Comparison of ENCODE assay signal across 14 cellular contexts in genomic region chr2:215396595-215397313, GRCh38. TPM values are rescaled to one million over a fixed set of nuclear protein-coding genes. Genes with fewer than 3 reads are reported as not detected.
DNase-seq lines count a peak whose midpoint lies in the region; ATAC-seq and TF ChIP-seq lines count a peak whose summit lies in the region.
"Had no signal": no experiment of that assay in that cellular context is flagged by ENCODE, and none has a peak within 500 bp of the region (broad histone marks: within the 10 kb centered on the region; RNA-seq: fewer than 3 reads in every experiment).

No MANE protein-coding gene starts in this region.

- H3K27me3 Mint-ChIP-seq in MCF 10A (ENCODE audit: insufficient read depth, unreplicated experiment), result no peaks in the 10 kb centered on the region
- peaks cover 5% of the 10 kb centered on the region for H3K27me3 Mint-ChIP-seq in activated T-cell treated with anti-CD3 and anti-CD28 coated beads, Interleukin-2, amount 50 U/mL, for 4 hours (ENCODE audit: low read depth)

- CTCF ChIA-PET in MCF 10A (lab: Yijun Ruan, JAX), result interaction anchor here (0.6 to 1.2 kb wide), 7 partner anchors 15 to 565 kb away, joined by 3 to 4 read pairs (median 3); no protein-coding TSS in a partner anchor

- TF ChIP-seq EP300 in upper lobe of left lung (IDR thresholded peaks at IDR 0.05), result no peak

- H3K27ac ChIP-seq in breast epithelium, result no peak overlapping the region
- peak overlapping the region; percentile 68 for H3K27ac ChIP-seq in cardiac muscle cell
- no peak overlapping the region for H3K27ac ChIP-seq in upper lobe of left lung

- H3K4me3 Mint-ChIP-seq in MCF 10A (ENCODE audit: unreplicated experiment), result no peak overlapping the region
- H3K4me3 Mint-ChIP-seq in activated T-cell treated with anti-CD3 and anti-CD28 coated beads, Interleukin-2, amount 50 U/mL, for 4 hours, result no peak overlapping the region
- H3K4me3 Mint-ChIP-seq: GM23338 had no signal

- ATAC-seq in upper lobe of left lung (ENCODE audit: low FRiP score in 2 of 2) (peak; percentile 46 to 83), HG02938 (IDR thresholded peaks at IDR 0.05; ENCODE audit: unreplicated experiment) (no peak)
- no peak for ATAC-seq in activated T-cell treated with anti-CD3 and anti-CD28 coated beads, Interleukin-2, amount 50 U/mL, for 4 hours
- ATAC-seq: GM23338 had no signal

- TF ChIP-seq CTCF in MCF 10A (IDR thresholded peaks at IDR 0.05; ENCODE audit: unreplicated experiment) (no peak), breast epithelium (IDR thresholded peaks at IDR 0.05) (no peak), cardiac muscle cell (IDR thresholded peaks at IDR 0.05; ENCODE audit: low read depth, low read length) (no peak), upper lobe of left lung (IDR thresholded peaks at IDR 0.05) (no peak)

- H3K4me1 ChIP-seq in breast epithelium, result no peaks in the 10 kb centered on the region
- H3K4me1 ChIP-seq in cardiac muscle cell (ENCODE audit: low read depth), result peaks cover 10% of the 10 kb centered on the region
- peaks cover 0 to 14% (median 8%) of the 10 kb centered on the region in 4 donors for H3K4me1 ChIP-seq in upper lobe of left lung

- peaks cover 36% of the 10 kb centered on the region for H3K36me3 Mint-ChIP-seq in MCF 10A (ENCODE audit: insufficient read depth, unreplicated experiment)
- no peaks in the 10 kb centered on the region for H3K36me3 Mint-ChIP-seq in activated T-cell treated with anti-CD3 and anti-CD28 coated beads, Interleukin-2, amount 50 U/mL, for 4 hours (ENCODE audit: insufficient read depth)

- H3K4me3 ChIP-seq in breast epithelium (no peak overlapping the region), cardiac muscle cell (no peak overlapping the region), upper lobe of left lung (no peak overlapping the region)
- H3K4me3 ChIP-seq: GM23338 had no signal

- no peaks in the 10 kb centered on the region for H3K36me3 ChIP-seq in breast epithelium
- peaks cover 22% of the 10 kb centered on the region for H3K36me3 ChIP-seq in cardiac muscle cell
- peaks cover 5 to 39% (median 9%) of the 10 kb centered on the region in 4 donors for H3K36me3 ChIP-seq in upper lobe of left lung

- in situ Hi-C loops in SK-MEL-5 (cut with HindIII; ENCODE audit: low pct_unique_long_range_greater_than_20kb, low sequenced_read_pairs), result no loop called here

- H3K9me3 ChIP-seq in breast epithelium (no peaks in the 10 kb centered on the region), cardiac muscle cell (ENCODE audit: low read depth) (no peaks in the 10 kb centered on the region), upper lobe of left lung (no peaks in the 10 kb centered on the region)
- H3K9me3 ChIP-seq: SK-N-SH had no signal

- DNase-seq in MCF 10A (ENCODE audit: unreplicated experiment), result peak; percentile 75
- DNase-seq in breast epithelium (ENCODE audit: low spot score in 2 of 2), result no peak
- peak; percentile 48 for DNase-seq in SK-MEL-5 (ENCODE audit: low read depth, low spot score)
- DNase-seq in cardiac muscle cell (ENCODE audit: low read depth in 1 of 2, low spot score in 1 of 2), result peak in 1 of 2 donors; percentile 84
- DNase-seq in upper lobe of left lung, result no peak
- no peak for DNase-seq in activated T-cell treated with anti-CD3 and anti-CD28 coated beads, Interleukin-2, amount 50 U/mL, for 4 hours
- no peak for DNase-seq in T-helper 9 cell
- DNase-seq: 8988T; activated naive CD4-positive, alpha-beta T cell treated with Interleukin-2 at 50 U/mL for 16 hours; NCI-H446 treated with DMSO at 0.1 percent for 48 hours; SK-N-SH; stimulated activated CD4-positive, alpha-beta T cell treated with anti-CD3 and anti-CD28 coated beads, Interleukin-12 subunit alpha, Interleukin-12 subunit beta, amount 100 ng/mL, for 4 hours had no signal

- BruUV-seq in MCF 10A (replicated peaks; lab: Mats Ljungman, UMichigan), result no TSS peak

- H3K9me3 Mint-ChIP-seq in MCF 10A (ENCODE audit: unreplicated experiment), result no peaks in the 10 kb centered on the region
- H3K9me3 Mint-ChIP-seq in activated T-cell treated with anti-CD3 and anti-CD28 coated beads, Interleukin-2, amount 50 U/mL, for 4 hours, result no peaks in the 10 kb centered on the region

- TF ChIP-seq POLR2A in breast epithelium (IDR thresholded peaks at IDR 0.05) (no peak), upper lobe of left lung (IDR thresholded peaks at IDR 0.05) (no peak)

- POLR2A ChIA-PET in MCF 10A (lab: Yijun Ruan, JAX), result interaction anchor here (0.7 to 1.7 kb wide), 7 partner anchors 10 to 521 kb away, joined by 3 to 5 read pairs (median 4); no protein-coding TSS in a partner anchor

- no peak overlapping the region for H3K27ac Mint-ChIP-seq in MCF 10A (ENCODE audit: low read depth, unreplicated experiment)

- intact Hi-C loops in MCF 10A (cut with micrococcal nuclease), result loop anchor here (5.0 kb wide), 1 partner anchor 526 kb away; no protein-coding TSS in a partner anchor
- intact Hi-C loops in breast epithelium (cut with DNase I; ENCODE audit: low total_unique reads), result no loop called here

- 27 to 40% methylated on average over 2 of the region's 2 CpGs for WGBS in upper lobe of left lung, 2 donors

- H3K27me3 ChIP-seq in breast epithelium, result no peaks in the 10 kb centered on the region
- no peaks in the 10 kb centered on the region for H3K27me3 ChIP-seq in cardiac muscle cell
- H3K27me3 ChIP-seq in upper lobe of left lung, result no peaks in the 10 kb centered on the region

- peaks cover 7% of the 10 kb centered on the region for H3K4me1 Mint-ChIP-seq in MCF 10A (ENCODE audit: insufficient read depth, unreplicated experiment)
- H3K4me1 Mint-ChIP-seq in activated T-cell treated with anti-CD3 and anti-CD28 coated beads, Interleukin-2, amount 50 U/mL, for 4 hours (ENCODE audit: low read depth), result no peaks in the 10 kb centered on the region

RNA-seq across cellular contexts. Expression of gene FN1, which starts 39.1 kb away (rescaled TPM):
- total RNA-seq in MCF 10A (2022) (564 and 636 TPM in 2 replicates), breast epithelium (100 to 1,000 TPM in 2 of 3 donors, 10 to 100 TPM in 1; 74.9 to 295 (median 102) TPM), cardiac muscle cell (241 and 335 TPM in 2 replicates), upper lobe of left lung (1,000 to 10,000 TPM in 4 of 6 donors, 100 to 1,000 TPM in 2; 310 to 1,686 (median 1,133) TPM)
- total RNA-seq in SK-MEL-5 (2014; rRNA removed; shearing (Covaris generic)), result 424 and 551 TPM in 2 replicates
- polyA plus RNA-seq in SK-MEL-5 (2015; cell fraction: cytosol; rRNA removed), result 965 and 1,250 TPM in 2 replicates
- polyA plus RNA-seq in SK-MEL-5 (2015; cell fraction: nucleus; rRNA removed), result 921 and 1,069 TPM in 2 replicates
- 164 and 240 TPM in 2 replicates for polyA plus RNA-seq in cardiac muscle cell
- total RNA-seq in activated T-cell treated with anti-CD3 and anti-CD28 coated beads, Interleukin-2, amount 50 U/mL, for 4 hours, result 1 to 10 TPM; 3.0 to 4.6 (median 3.9) TPM

Comparison
In these comparisons a context has a peak if more than half of its experiments do, and no peak if none do; other contexts are left out.
1. DNase-seq: peak in MCF 10A (single experiment) and SK-MEL-5 (single experiment); none in breast epithelium (0 of 2), upper lobe of left lung (0 of 2), activated T-cell treated with anti-CD3 and anti-CD28 coated beads, Interleukin-2, amount 50 U/mL, for 4 hours (single experiment) and T-helper 9 cell (single experiment).
2. ATAC-seq: peak in upper lobe of left lung (2 of 2); none in HG02938 (single experiment) and activated T-cell treated with anti-CD3 and anti-CD28 coated beads, Interleukin-2, amount 50 U/mL, for 4 hours (0 of 2).
3. RNA of gene FN1, which starts 39.1 kb away (total RNA-seq): 310 to 1,686 TPM in upper lobe of left lung, 564 to 636 TPM in MCF 10A, 424 to 551 TPM in SK-MEL-5, 241 to 335 TPM in cardiac muscle cell and 74.9 to 295 TPM in breast epithelium; 3.0 to 4.6 TPM in activated T-cell treated with anti-CD3 and anti-CD28 coated beads, Interleukin-2, amount 50 U/mL, for 4 hours; every median in the first group is over 10 times any median in the second.